ENCODE assay signal across 34 cellular contexts in genomic region chr10:132944510-132944909, GRCh38. TPM values are rescaled to one million over a fixed set of nuclear protein-coding genes. Genes with fewer than 3 reads are reported as not detected.
"Had no signal": no experiment of that assay in that cellular context is flagged by ENCODE, and none has a peak within 500 bp of the region (broad histone marks: within the 10 kb centered on the region; RNA-seq: fewer than 3 reads in every experiment).

No MANE protein-coding gene starts in this region.

- H3K9me3 Mint-ChIP-seq: activated naive CD4-positive, alpha-beta T cell treated with anti-CD3 and anti-CD28 coated beads, Interleukin-2, amount 50 U/mL, for 24 hours; activated T-helper 1 cell treated with anti-CD3 and anti-CD28 coated beads, Interleukin-12 subunit alpha, Interleukin-12 subunit beta, Interleukin-2, Interleukin-4 antibody, amounts not matched to agents 30 ng/mL and 10 ng/mL and 1 ng/mL, durations not matched to agents 14 hours and 24 hours and 36 hours had no signal

- H3K36me3 Mint-ChIP-seq: activated naive CD4-positive, alpha-beta T cell treated with anti-CD3 and anti-CD28 coated beads, Interleukin-2, amount 50 U/mL, for 24 hours; natural killer cell treated with Interleukin-12 subunit alpha and Interleukin-12 subunit beta and Interleukin-15 and Interleukin-18, amount 100 ng/mL, for 72 hours; WTC11 had no signal

- H3K4me1 ChIP-seq: foreskin keratinocyte, uterus had no signal

- H3K9me3 ChIP-seq: esophagus muscularis mucosa, heart left ventricle, lower lobe of right lung, right lobe of liver, SK-N-SH, testis, transverse colon, uterus had no signal

- H3K27ac ChIP-seq: esophagus muscularis mucosa, foreskin keratinocyte, heart left ventricle, lower lobe of right lung, right lobe of liver, skin epidermis, testis, transverse colon, uterus had no signal

- H3K27ac Mint-ChIP-seq: activated naive CD4-positive, alpha-beta T cell treated with anti-CD3 and anti-CD28 coated beads, Interleukin-2, amount 50 U/mL, for 24 hours; activated T-helper 1 cell treated with anti-CD3 and anti-CD28 coated beads, Interleukin-12 subunit alpha, Interleukin-12 subunit beta, Interleukin-2, Interleukin-4 antibody, amounts not matched to agents 30 ng/mL and 10 ng/mL and 1 ng/mL, durations not matched to agents 14 hours and 24 hours and 36 hours; immature natural killer cell; natural killer cell treated with Interleukin-12 subunit alpha and Interleukin-12 subunit beta and Interleukin-15 and Interleukin-18, amount 100 ng/mL, for 72 hours; T-helper 1 cell treated with Interleukin-12 subunit alpha and Interleukin-12 subunit beta and Interleukin-4 antibody, amounts not matched to agents 30 μg/mL and 1 μg/mL, for 36 hours; WTC11 had no signal

- H3K36me3 ChIP-seq: esophagus muscularis mucosa, heart left ventricle, lower lobe of right lung, right lobe of liver, transverse colon, uterus had no signal

- H3K4me2 ChIP-seq: SK-N-SH had no signal

- H3K4me3 Mint-ChIP-seq: activated naive CD4-positive, alpha-beta T cell treated with anti-CD3 and anti-CD28 coated beads, Interleukin-2, amount 50 U/mL, for 24 hours; activated T-helper 1 cell treated with anti-CD3 and anti-CD28 coated beads, Interleukin-12 subunit alpha, Interleukin-12 subunit beta, Interleukin-2, Interleukin-4 antibody, amounts not matched to agents 30 ng/mL and 10 ng/mL and 1 ng/mL, durations not matched to agents 14 hours and 24 hours and 36 hours; natural killer cell treated with Interleukin-12 subunit alpha and Interleukin-12 subunit beta and Interleukin-15 and Interleukin-18, amount 100 ng/mL, for 72 hours; T-helper 1 cell treated with Interleukin-12 subunit alpha and Interleukin-12 subunit beta and Interleukin-4 antibody, amounts not matched to agents 30 μg/mL and 1 μg/mL, for 36 hours; WTC11 had no signal

- H3K4me3 ChIP-seq: esophagus muscularis mucosa, heart left ventricle, lower lobe of right lung, right lobe of liver, skin epidermis, testis, transverse colon, uterus had no signal

- H3K9ac ChIP-seq: SK-N-SH had no signal

- DNase-seq: activated CD4-positive, alpha-beta T cell treated with anti-CD3 and anti-CD28 coated beads for 48 hours; activated CD4-positive, alpha-beta T cell treated with anti-CD3 and anti-CD28 coated beads, Interleukin-2, amount 50 U/mL, for 48 hours; activated CD8-positive, alpha-beta memory T cell treated with anti-CD3 and anti-CD28 coated beads, Interleukin-2, amount 50 U/mL, for 4 hours; activated gamma-delta T cell treated with Interleukin-2 at 50 U/mL for 16 hours; activated T-cell treated with anti-CD3 and anti-CD28 coated beads, Interleukin-2, amount 50 U/mL, for 1 hour; anterior cingulate cortex; dermis blood vessel endothelial cell; effector CD4-positive, alpha-beta T cell; foreskin keratinocyte; hypothalamus; immature natural killer cell; kidney; lower lobe of right lung; mesenchymal stem cell; occipital lobe; SK-N-SH; stimulated activated CD4-positive, alpha-beta T cell treated with anti-CD3 and anti-CD28 coated beads, Interleukin-12 subunit alpha, Interleukin-12 subunit beta, amount 100 ng/mL, for 4 hours; stimulated activated CD4-positive, alpha-beta T cell treated with anti-CD3 and anti-CD28 coated beads, Interleukin-4, amount 100 ng/mL, for 1 hour; stimulated activated naive CD8-positive, alpha-beta T cell treated with anti-CD3 and anti-CD28 coated beads, Interleukin-15, Interleukin-2, amounts not matched to agents 100 U/mL and 50 U/mL, for 24 hours; SW 1271; testis; transverse colon; uterus had no signal

- H3K27me3 ChIP-seq: testis, uterus had no signal

- ATAC-seq: foreskin keratinocyte; heart left ventricle; left lobe of liver; lower lobe of right lung; natural killer cell treated with Interleukin-12 subunit alpha and Interleukin-12 subunit beta and Interleukin-15 and Interleukin-18, amount 100 ng/mL, for 72 hours; right lobe of liver; stimulated activated naive CD8-positive, alpha-beta T cell treated with anti-CD3 and anti-CD28 coated beads, Interleukin-15, Interleukin-2, amounts not matched to agents 100 U/mL and 50 U/mL, for 24 hours; WTC11 had no signal

RNA-seq across cellular contexts. Expression of gene CFAP46, which starts 2.1 kb away (rescaled TPM):
- total RNA-seq: activated T-helper 1 cell treated with anti-CD3 and anti-CD28 coated beads, Interleukin-12 subunit alpha, Interleukin-12 subunit beta, Interleukin-2, Interleukin-4 antibody, amounts not matched to agents 30 ng/mL and 10 ng/mL and 1 ng/mL, durations not matched to agents 14 hours and 24 hours and 36 hours; myocyte; transverse colon had no signal
